ENCODE assay signal across 8 cellular contexts in the genomic region with DNA sequence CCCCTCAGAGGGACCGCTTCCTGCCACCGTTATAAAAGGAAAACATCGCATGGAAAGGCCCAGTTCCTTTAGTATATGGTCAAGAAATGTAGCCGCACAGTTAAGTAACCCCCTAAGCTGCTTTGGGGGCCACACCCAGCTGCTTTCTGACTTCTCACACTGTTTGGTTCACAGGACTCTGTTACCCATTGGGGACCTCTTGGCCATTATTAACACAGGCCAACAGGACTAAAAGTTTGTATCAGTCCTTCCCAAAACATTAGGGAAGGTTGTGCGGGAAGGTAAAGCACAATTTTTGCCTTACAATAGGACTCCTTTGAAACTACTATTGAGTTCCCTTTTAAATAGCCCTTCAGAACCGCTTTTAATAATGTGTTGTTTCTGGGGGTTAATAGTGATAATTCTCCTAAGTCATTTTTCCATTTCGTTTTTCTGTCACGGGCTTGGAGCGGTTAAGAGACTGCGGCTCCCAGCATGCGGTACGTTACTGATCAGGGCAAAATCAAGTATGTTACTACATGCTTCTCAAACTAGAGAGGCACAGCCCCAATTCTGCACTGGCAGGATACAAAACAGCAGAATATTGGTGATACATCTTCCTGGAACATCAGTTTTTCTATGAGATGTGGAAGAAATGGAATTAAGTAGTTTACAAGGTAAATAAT. TPM values are rescaled to one million over a fixed set of nuclear protein-coding genes. Genes with fewer than 3 reads are reported as not detected.
A peak's percentile ranks its signal among the peaks of the same experiment; 100 is the strongest.
DNase-seq lines count a peak whose midpoint lies in the region; ATAC-seq and TF ChIP-seq lines count a peak whose summit lies in the region.

No MANE protein-coding gene starts in this region.

- no peaks in the 10 kb centered on the region; the same call in 1 of the 2 replicates for H3K4me1 ChIP-seq in iPS DF 6.9 (ENCODE audit: control insufficient read depth, insufficient read depth, low read length)

- H3K27ac ChIP-seq in iPS DF 6.9 (ENCODE audit: low read length), result no peak overlapping the region

- H3K36me3 Mint-ChIP-seq in activated T-cell treated with anti-CD3 and anti-CD28 coated beads, Interleukin-2, amount 50 U/mL, for 24 hours (ENCODE audit: low read depth), result peaks cover 35% of the 10 kb centered on the region

- H3K9me3 ChIP-seq in iPS DF 6.9 (ENCODE audit: control insufficient read depth, insufficient read depth, low read length), result no peaks in the 10 kb centered on the region

- peak overlapping the region; percentile 93 for H3K4me3 Mint-ChIP-seq in activated T-cell treated with anti-CD3 and anti-CD28 coated beads, Interleukin-2, amount 50 U/mL, for 24 hours

- no peak for TF ChIP-seq CTCF in WI38 (IDR thresholded peaks at IDR 0.05; ENCODE audit: low read depth, low read length)

- ATAC-seq in GM21390 (IDR thresholded peaks at IDR 0.05; ENCODE audit: unreplicated experiment), result no peak
- no peak for ATAC-seq in left colon

- intact Hi-C loops in left colon (cut with DNase I, micrococcal nuclease), result no loop called here

- H3K4me3 ChIP-seq in WI38 (ENCODE audit: low read depth, low read length) (peak overlapping the region; percentile 66), iPS DF 6.9 (ENCODE audit: low read length) (peak overlapping the region; percentile 97; the same call in 1 of the 2 replicates)

- H3K9me3 Mint-ChIP-seq in activated T-cell treated with anti-CD3 and anti-CD28 coated beads, Interleukin-2, amount 50 U/mL, for 24 hours, result no peaks in the 10 kb centered on the region

- no peaks in the 10 kb centered on the region for H3K27me3 ChIP-seq in iPS DF 6.9 (ENCODE audit: control insufficient read depth, insufficient read depth, low read length)

- H3K27me3 Mint-ChIP-seq in activated T-cell treated with anti-CD3 and anti-CD28 coated beads, Interleukin-2, amount 50 U/mL, for 24 hours, result no peaks in the 10 kb centered on the region

- peak overlapping the region; percentile 99 for H3K27ac Mint-ChIP-seq in activated T-cell treated with anti-CD3 and anti-CD28 coated beads, Interleukin-2, amount 50 U/mL, for 24 hours

- WGBS in iPS DF 6.9 (ENCODE audit: insufficient coverage, insufficient read length), result no CpG with 5 or more reads among the region's 12 CpGs

- DNase-seq in activated T-cell treated with anti-CD3 and anti-CD28 coated beads, Interleukin-2, amount 50 U/mL, for 24 hours, result no peak
- no peak for DNase-seq in activated T-cell treated with anti-CD3 and anti-CD28 coated beads, Interleukin-2, amount 50 U/mL, for 48 hours
- DNase-seq in iPS DF 6.9 (ENCODE audit: low read depth, low spot score), result peak; percentile 0
- peak; percentile 10 for DNase-seq in stromal cell of bone marrow (ENCODE audit: low read depth)
- DNase-seq in NK-92 (lab: John Stamatoyannopoulos, UW; ENCODE audit: unreplicated experiment), result no peak
- DNase-seq in left colon, result no peak

- H3K4me1 Mint-ChIP-seq in activated T-cell treated with anti-CD3 and anti-CD28 coated beads, Interleukin-2, amount 50 U/mL, for 24 hours (ENCODE audit: low read depth), result peaks cover 18% of the 10 kb centered on the region

- no peaks in the 10 kb centered on the region for H3K36me3 ChIP-seq in iPS DF 6.9 (ENCODE audit: control insufficient read depth, insufficient read depth, low read length)

RNA-seq across cellular contexts. Expression of gene RPP40, which starts 0.7 kb away (rescaled TPM):
- 1 to 10 TPM; 3.3 to 3.4 TPM for total RNA-seq in left colon

Comparison
In these comparisons a context has a peak if more than half of its experiments do, and no peak if none do; other contexts are left out.
1. DNase-seq: peak in iPS DF 6.9 (single experiment) and stromal cell of bone marrow (single experiment); none in activated T-cell treated with anti-CD3 and anti-CD28 coated beads, Interleukin-2, amount 50 U/mL, for 24 hours (single experiment), activated T-cell treated with anti-CD3 and anti-CD28 coated beads, Interleukin-2, amount 50 U/mL, for 48 hours (0 of 2), NK-92 (single experiment) and left colon (0 of 2).